1 cellular context compared by ENCODE assay signal in genomic region chr4:41133619-41134018, GRCh38.
TF ChIP-seq lines count a peak whose summit lies in the region.

No MANE protein-coding gene starts in this region.

TF ChIP-seq in GM12878, 131 proteins besides CTCF, POLR2A, EP300 and RAD21 (continued from another document):
- TF ChIP-seq ZBTB40 (IDR thresholded peaks at IDR 0.05; ENCODE audit: borderline replicate concordance) (no peak), PRDM15 (CRISPR knock-in tag; IDR thresholded peaks at IDR 0.05) (no peak), STAT1 (conservative IDR thresholded peaks at IDR 0.05) (no peak), EED (IDR thresholded peaks at IDR 0.05; ENCODE audit: low read depth) (no peak), USF2 (IDR thresholded peaks at IDR 0.05; ENCODE audit: borderline replicate concordance, low read depth, low read length) (no peak), CREB1 (IDR thresholded peaks at IDR 0.05; ENCODE audit: low read depth) (no peak), CHD4 (IDR thresholded peaks at IDR 0.05) (no peak), SREBF2 (IDR thresholded peaks at IDR 0.05; ENCODE audit: low read length) (no peak), CREM (IDR thresholded peaks at IDR 0.05; ENCODE audit: low read depth) (no peak), TBL1XR1 (IDR thresholded peaks at IDR 0.05; ENCODE audit: low read depth, low read length) (no peak), RELB (IDR thresholded peaks at IDR 0.05; ENCODE audit: low read depth) (no peak), HCFC1 (IDR thresholded peaks at IDR 0.05; ENCODE audit: low read length) (no peak)
TF ChIP-seq in GM12878: peak in this region for 0.
